In the genomic region with DNA sequence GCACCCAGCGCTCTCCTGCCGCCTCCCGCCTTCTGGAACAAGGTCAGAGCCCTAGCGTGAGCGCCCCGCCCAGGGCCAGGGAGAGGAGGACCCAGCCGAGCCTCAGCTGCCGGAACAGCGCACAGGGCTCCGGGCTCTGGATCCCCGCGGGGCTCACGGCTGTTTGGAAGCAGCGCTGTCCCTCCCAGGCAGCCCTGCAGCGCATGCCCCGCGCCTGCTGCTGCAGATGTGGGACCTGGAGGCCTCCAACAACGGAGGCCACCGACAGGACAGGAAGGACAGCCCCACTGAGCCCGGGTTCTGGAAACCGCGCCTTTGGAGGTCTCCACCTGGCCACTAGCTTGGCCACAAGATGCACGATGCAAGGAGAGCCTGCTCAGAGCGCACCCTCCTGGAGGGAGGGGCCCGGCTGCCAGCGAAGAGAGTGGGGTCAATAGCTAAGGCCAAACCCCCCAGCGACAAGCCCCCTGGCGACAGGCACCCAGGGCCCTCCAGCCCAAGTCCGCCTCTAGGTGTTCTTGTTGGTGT, we compare ENCODE assay signal across 39 cellular contexts. TPM values are rescaled to one million over a fixed set of nuclear protein-coding genes. Genes with fewer than 3 reads are reported as not detected.
"Had no signal": no experiment of that assay in that cellular context is flagged by ENCODE, and none has a peak within 500 bp of the region (broad histone marks: within the 10 kb centered on the region; RNA-seq: fewer than 3 reads in every experiment).

No MANE protein-coding gene starts in this region.

- ATAC-seq: activated CD8-positive, alpha-beta memory T cell treated with anti-CD3 and anti-CD28 coated beads, Interleukin-2, amount 10 ng/mL, durations not matched to agents 7 days and 5 days; activated naive CD8-positive, alpha-beta T cell treated with anti-CD3 and anti-CD28 coated beads, Interleukin-2, amount 50 U/mL, for 24 hours; PC-3 had no signal

- DNase-seq: activated CD4-positive, alpha-beta memory T cell treated with anti-CD3 and anti-CD28 coated beads, Interleukin-2, amount 10 ng/mL, durations not matched to agents 7 days and 5 days; activated CD4-positive, alpha-beta T cell treated with anti-CD3 and anti-CD28 coated beads for 1 hour; activated CD4-positive, alpha-beta T cell treated with anti-CD3 and anti-CD28 coated beads for 48 hours; activated CD4-positive, CD25-positive, alpha-beta regulatory T cell; activated CD8-positive, alpha-beta memory T cell treated with anti-CD3 and anti-CD28 coated beads for 24 hours; activated CD8-positive, alpha-beta memory T cell treated with anti-CD3 and anti-CD28 coated beads, Interleukin-2, amount 10 ng/mL, durations not matched to agents 7 days and 5 days; activated CD8-positive, alpha-beta memory T cell treated with anti-CD3 and anti-CD28 coated beads, Interleukin-2, amount 50 U/mL, for 48 hours; activated effector memory CD4-positive, alpha-beta T cell treated with Interleukin-2 at 50 U/mL for 16 hours; activated naive CD4-positive, alpha-beta T cell treated with anti-CD3 and anti-CD28 coated beads, Interleukin-2, amount 10 ng/mL, durations not matched to agents 7 days and 5 days; activated naive CD8-positive, alpha-beta T cell treated with anti-CD3 and anti-CD28 coated beads, Interleukin-2, amount 50 U/mL, for 24 hours; activated T-cell treated with anti-CD3 and anti-CD28 coated beads, Interleukin-2, amount 50 U/mL, for 48 hours; anterior cingulate cortex; caudate nucleus; cerebellar nuclear complex; Kasumi-1; MG63; NCI-H1092; NCI-H1436 treated with DMSO at 0.1 percent for 48 hours; NCI-H187; NCI-H2029 treated with DMSO at 0.1 percent for 48 hours; NCI-H2107; NCI-H2171; NCI-H510A; NCI-H526; NCI-H748 treated with DMSO at 0.1 percent for 48 hours; NK-92 treated with Interleukin-12 subunit alpha and Interleukin-12 subunit beta, amount 100 ng/mL, for 24 hours; PC-3; Peyer's patch; RPMI8226; SHP77 treated with DMSO at 0.1 percent for 48 hours; SW 1271; T-helper 1 cell; T-helper 2 cell; T-helper 9 cell had no signal

- H3K27me3 Mint-ChIP-seq: activated CD4-positive, alpha-beta memory T cell treated with anti-CD3 and anti-CD28 coated beads, Interleukin-2, amount 10 ng/mL, durations not matched to agents 7 days and 5 days; activated CD8-positive, alpha-beta memory T cell treated with anti-CD3 and anti-CD28 coated beads, Interleukin-2, amount 10 ng/mL, durations not matched to agents 7 days and 5 days; activated naive CD4-positive, alpha-beta T cell treated with anti-CD3 and anti-CD28 coated beads, Interleukin-2, amount 10 ng/mL, durations not matched to agents 7 days and 5 days; activated naive CD8-positive, alpha-beta T cell; activated naive CD8-positive, alpha-beta T cell treated with anti-CD3 and anti-CD28 coated beads, Interleukin-2, amount 50 U/mL, for 24 hours; brain had no signal

- H3K4me1 Mint-ChIP-seq: activated CD4-positive, alpha-beta memory T cell treated with anti-CD3 and anti-CD28 coated beads, Interleukin-2, amount 10 ng/mL, durations not matched to agents 7 days and 5 days; activated CD8-positive, alpha-beta memory T cell treated with anti-CD3 and anti-CD28 coated beads, Interleukin-2, amount 10 ng/mL, durations not matched to agents 7 days and 5 days; activated naive CD4-positive, alpha-beta T cell treated with anti-CD3 and anti-CD28 coated beads, Interleukin-2, amount 10 ng/mL, durations not matched to agents 7 days and 5 days; activated naive CD8-positive, alpha-beta T cell treated with anti-CD3 and anti-CD28 coated beads, Interleukin-2, amount 50 U/mL, for 24 hours; brain had no signal

- FAIRE-seq: bronchial epithelial cell had no signal

- H3K4me1 ChIP-seq: Peyer's patch, SJSA1 had no signal

- H3K27ac ChIP-seq: Peyer's patch, SJSA1, VCaP had no signal

- H3K36me3 ChIP-seq: MG63, SJSA1 had no signal

- H3K27me3 ChIP-seq: MG63, Peyer's patch, SJSA1 had no signal

- H3K4me3 ChIP-seq: MG63, Peyer's patch, SJSA1 had no signal

- H3K4me3 Mint-ChIP-seq: activated CD4-positive, alpha-beta memory T cell treated with anti-CD3 and anti-CD28 coated beads, Interleukin-2, amount 10 ng/mL, durations not matched to agents 7 days and 5 days; activated CD8-positive, alpha-beta memory T cell treated with anti-CD3 and anti-CD28 coated beads, Interleukin-2, amount 10 ng/mL, durations not matched to agents 7 days and 5 days; activated naive CD4-positive, alpha-beta T cell treated with anti-CD3 and anti-CD28 coated beads, Interleukin-2, amount 10 ng/mL, durations not matched to agents 7 days and 5 days; activated naive CD8-positive, alpha-beta T cell; activated naive CD8-positive, alpha-beta T cell treated with anti-CD3 and anti-CD28 coated beads, Interleukin-2, amount 50 U/mL, for 24 hours; brain had no signal

- H3K27ac Mint-ChIP-seq: activated CD4-positive, alpha-beta memory T cell treated with anti-CD3 and anti-CD28 coated beads, Interleukin-2, amount 10 ng/mL, durations not matched to agents 7 days and 5 days; activated CD8-positive, alpha-beta memory T cell treated with anti-CD3 and anti-CD28 coated beads, Interleukin-2, amount 10 ng/mL, durations not matched to agents 7 days and 5 days; activated naive CD4-positive, alpha-beta T cell treated with anti-CD3 and anti-CD28 coated beads, Interleukin-2, amount 10 ng/mL, durations not matched to agents 7 days and 5 days; activated naive CD8-positive, alpha-beta T cell; activated naive CD8-positive, alpha-beta T cell treated with anti-CD3 and anti-CD28 coated beads, Interleukin-2, amount 50 U/mL, for 24 hours; brain had no signal

RNA-seq across cellular contexts. Expression of gene ZNF135, which starts 26.3 kb away (rescaled TPM):
- total RNA-seq: activated CD4-positive, alpha-beta memory T cell treated with anti-CD3 and anti-CD28 coated beads, Interleukin-2, amount 10 ng/mL, durations not matched to agents 7 days and 5 days; PC-3; SJSA1 had no signal

RNA-seq across cellular contexts. Expression of gene ZSCAN1, which starts 51.6 kb away (rescaled TPM):
- total RNA-seq: activated CD4-positive, alpha-beta memory T cell treated with anti-CD3 and anti-CD28 coated beads, Interleukin-2, amount 10 ng/mL, durations not matched to agents 7 days and 5 days; activated CD8-positive, alpha-beta memory T cell treated with anti-CD3 and anti-CD28 coated beads, Interleukin-2, amount 10 ng/mL, durations not matched to agents 7 days and 5 days; PC-3; Peyer's patch; SJSA1 had no signal
